ENCODE assay signal across 8 cellular contexts in genomic region chr6:33375143-33375649, GRCh38. TPM values are rescaled to one million over a fixed set of nuclear protein-coding genes. Genes with fewer than 3 reads are reported as not detected.
A peak's percentile ranks its signal among the peaks of the same experiment; 100 is the strongest.
DNase-seq lines count a peak whose midpoint lies in the region; ATAC-seq, FAIRE-seq and TF ChIP-seq lines count a peak whose summit lies in the region.

No MANE protein-coding gene starts in this region.

- H3K9me3 Mint-ChIP-seq in astrocyte (ENCODE audit: unreplicated experiment): no peaks in the 10 kb centered on the region

- H3K27me3 Mint-ChIP-seq in astrocyte (ENCODE audit: low read depth, unreplicated experiment): peaks cover 3% of the 10 kb centered on the region

- no peaks in the 10 kb centered on the region for H3K4me1 Mint-ChIP-seq in astrocyte (ENCODE audit: low read depth, unreplicated experiment)

- H2AFZ ChIP-seq in astrocyte (ENCODE audit: low read depth, low read length) (peak overlapping the region; percentile 31), keratinocyte (ENCODE audit: control insufficient read depth, low read length) (peak overlapping the region; percentile 38)

- H3K9me3 ChIP-seq in astrocyte (ENCODE audit: insufficient read depth, low read depth, low read length) (no peaks in the 10 kb centered on the region), keratinocyte (ENCODE audit: control insufficient read depth, low read depth, low read length) (no peaks in the 10 kb centered on the region), thoracic aorta (no peaks in the 10 kb centered on the region)

- H3K4me3 ChIP-seq in astrocyte (ENCODE audit: insufficient read depth, low read depth, low read length) (no peak overlapping the region), keratinocyte (ENCODE audit: control insufficient read depth in 2 of 3, extremely low read depth in 1 of 3, insufficient read depth in 2 of 3, low read depth in 1 of 3, low read length in 3 of 3) (no peak overlapping the region), thoracic aorta (peak overlapping the region; percentile 54)

- FAIRE-seq in astrocyte (lab: Jason Lieb, UNC) (no peak), keratinocyte (lab: Jason Lieb, UNC) (peak; percentile 84)

- H3K27ac Mint-ChIP-seq in astrocyte (ENCODE audit: unreplicated experiment): no peak overlapping the region

- H4K20me1 ChIP-seq in astrocyte (ENCODE audit: insufficient read depth, low read length): no peaks in the 10 kb centered on the region
- no peaks in the 10 kb centered on the region for H4K20me1 ChIP-seq in keratinocyte (ENCODE audit: control insufficient read depth, extremely low read depth, insufficient read depth, low read length)

- no peaks in the 10 kb centered on the region for H3K36me3 Mint-ChIP-seq in astrocyte (ENCODE audit: low read depth, unreplicated experiment)

- no peak for TF ChIP-seq CTCF in astrocyte (IDR thresholded peaks at IDR 0.05; ENCODE audit: insufficient read depth, low read depth, low read length)
- no peak for TF ChIP-seq CTCF in keratinocyte (optimal IDR thresholded peaks at IDR 0.05 in 1 of 3, IDR thresholded peaks at IDR 0.05 in 1 of 3, conservative IDR thresholded peaks at IDR 0.05 in 1 of 3; ENCODE audit: extremely low read depth in 1 of 3, insufficient read depth in 2 of 3, low read length in 3 of 3)
- no peak for TF ChIP-seq CTCF in thoracic aorta (IDR thresholded peaks at IDR 0.05)

- H3K4me1 ChIP-seq in astrocyte (ENCODE audit: insufficient read depth, low read length): peaks cover 5% of the 10 kb centered on the region
- peaks cover 26% of the 10 kb centered on the region for H3K4me1 ChIP-seq in keratinocyte (ENCODE audit: control insufficient read depth, extremely low read depth, insufficient read depth, low read length)
- H3K4me1 ChIP-seq in thoracic aorta (ENCODE audit: control insufficient read depth in 1 of 2, low read depth in 2 of 2): peaks cover 14 to 21% of the 10 kb centered on the region in 2 donors

- no peaks in the 10 kb centered on the region for H3K9me1 ChIP-seq in keratinocyte (ENCODE audit: control insufficient read depth, extremely low read depth, insufficient read depth, low read length)

- dilution Hi-C loops in keratinocyte (cut with MboI; ENCODE audit: extremely low pct_ligation_motif_present, low sequenced_read_pairs): no loop called here

- H3K27me3 ChIP-seq in astrocyte (ENCODE audit: insufficient read depth, low read length): no peaks in the 10 kb centered on the region
- no peaks in the 10 kb centered on the region for H3K27me3 ChIP-seq in keratinocyte (ENCODE audit: control insufficient read depth, extremely low read depth, insufficient read depth, low read length)
- no peaks in the 10 kb centered on the region for H3K27me3 ChIP-seq in thoracic aorta (replicated peaks; ENCODE audit: insufficient read depth)

- H3K4me3 Mint-ChIP-seq in astrocyte (ENCODE audit: unreplicated experiment): no peak overlapping the region

- no peak overlapping the region for H3K27ac ChIP-seq in astrocyte (ENCODE audit: low read depth, low read length)
- peak overlapping the region; percentile 68 for H3K27ac ChIP-seq in keratinocyte (ENCODE audit: control insufficient read depth, insufficient read depth, low read length)
- peak overlapping the region; percentile 57 to 63 for H3K27ac ChIP-seq in thoracic aorta

- H3K79me2 ChIP-seq in astrocyte (ENCODE audit: insufficient read depth, low read length) (no peaks in the 10 kb centered on the region), keratinocyte (ENCODE audit: control insufficient read depth, insufficient read depth, low read length) (no peaks in the 10 kb centered on the region)

- ATAC-seq in thoracic aorta (ENCODE audit: insufficient number of reproducible peaks, low FRiP score, low read depth): peak; percentile 96
- no peak for ATAC-seq in GM21447 (IDR thresholded peaks at IDR 0.05; ENCODE audit: unreplicated experiment)

- H3K4me2 ChIP-seq in astrocyte (ENCODE audit: low read length) (peak overlapping the region; percentile 58), keratinocyte (ENCODE audit: control insufficient read depth, extremely low read depth, insufficient read depth, low read depth, low read length) (peak overlapping the region; percentile 67)

- no peaks in the 10 kb centered on the region for H3K36me3 ChIP-seq in astrocyte (ENCODE audit: insufficient read depth, low read length)
- H3K36me3 ChIP-seq in keratinocyte (ENCODE audit: control insufficient read depth in 2 of 2, extremely low read depth in 1 of 2, insufficient read depth in 2 of 2, low read length in 2 of 2): no peaks in the 10 kb centered on the region
- H3K36me3 ChIP-seq in thoracic aorta: no peaks in the 10 kb centered on the region

- no peak overlapping the region for H3K9ac ChIP-seq in astrocyte (ENCODE audit: low read length)
- no peak overlapping the region for H3K9ac ChIP-seq in keratinocyte (ENCODE audit: control insufficient read depth, extremely low read depth, insufficient read depth, low read length)

- DNase-seq in Kasumi-1 (lab: John Stamatoyannopoulos, UW) (peak; percentile 38 to 60), astrocyte (ENCODE audit: low read depth) (peak; percentile 79), keratinocyte (ENCODE audit: low read depth, low spot score) (no peak), thoracic aorta (ENCODE audit: low spot score) (peak; percentile 56), NCI-H1417 treated with DMSO at 0.1 percent for 48 hours (lab: John Stamatoyannopoulos, UW) (no peak), NCI-H774 (lab: John Stamatoyannopoulos, UW) (no peak)
- no peak for DNase-seq in activated CD4-positive, CD25-positive, alpha-beta regulatory T cell (lab: John Stamatoyannopoulos, UW)

RNA-seq across cellular contexts. Expression of gene KIFC1, which starts 16.4 kb away (rescaled TPM):
- total RNA-seq in astrocyte: 2.9 and 4.2 TPM in 2 replicates
- polyA plus RNA-seq in keratinocyte: 5.7 to 20.0 TPM (median 17.3 TPM) in 3 replicates
- polyA plus RNA-seq in keratinocyte (2011; ENCODE audit: low read depth): 0.61 TPM
- polyA plus RNA-seq in keratinocyte (2011; cell fraction: cytosol; rRNA removed): 3.5 and 5.2 TPM in 2 replicates
- polyA plus RNA-seq in keratinocyte (2011; cell fraction: nucleus; rRNA removed): 6.6 and 7.9 TPM in 2 replicates
- polyA plus RNA-seq in keratinocyte (2012; ENCODE audit: low replicate concordance): 0.31 and 16.9 TPM in 2 replicates
- polyA minus RNA-seq in keratinocyte: 5.1 to 15.2 TPM (median 13.9 TPM) in 3 replicates
- polyA minus RNA-seq in keratinocyte (2011; cell fraction: cytosol; rRNA and poly(A)+ RNA removed): 5.8 TPM
- polyA minus RNA-seq in keratinocyte (2011; cell fraction: nucleus; rRNA and poly(A)+ RNA removed): 4.7 and 5.0 TPM in 2 replicates
- total RNA-seq in thoracic aorta: under 1 TPM; 0.81 to 0.85 TPM

RNA-seq across cellular contexts. Expression of gene PHF1, which starts 35.6 kb away (rescaled TPM):
- 29.7 and 34.3 TPM in 2 replicates for total RNA-seq in astrocyte
- polyA plus RNA-seq in keratinocyte: 15.2 to 17.1 TPM (median 15.8 TPM) in 3 replicates
- polyA plus RNA-seq in keratinocyte (2011; ENCODE audit: low read depth): 7.6 TPM
- 9.1 and 12.6 TPM in 2 replicates for polyA plus RNA-seq in keratinocyte (2011; cell fraction: cytosol; rRNA removed)
- 50.2 and 55.7 TPM in 2 replicates for polyA plus RNA-seq in keratinocyte (2011; cell fraction: nucleus; rRNA removed)
- polyA plus RNA-seq in keratinocyte (2012; ENCODE audit: low replicate concordance): 12.6 and 24.1 TPM in 2 replicates
- polyA minus RNA-seq in keratinocyte: 7.9 to 14.9 TPM (median 11.1 TPM) in 3 replicates
- 9.2 TPM for polyA minus RNA-seq in keratinocyte (2011; cell fraction: cytosol; rRNA and poly(A)+ RNA removed)
- 5.5 and 10.0 TPM in 2 replicates for polyA minus RNA-seq in keratinocyte (2011; cell fraction: nucleus; rRNA and poly(A)+ RNA removed)
- total RNA-seq in thoracic aorta: 100 to 1,000 TPM in 1 of 2 donors, 10 to 100 TPM in 1; 82.0 to 104 TPM

RNA-seq across cellular contexts. Expression of gene CUTA, which starts 42.7 kb away (rescaled TPM):
- total RNA-seq in astrocyte: 232 and 256 TPM in 2 replicates
- 119 to 246 TPM (median 178 TPM) in 3 replicates for polyA plus RNA-seq in keratinocyte
- polyA plus RNA-seq in keratinocyte (2011; ENCODE audit: low read depth): 13.0 TPM
- 222 and 276 TPM in 2 replicates for polyA plus RNA-seq in keratinocyte (2011; cell fraction: cytosol; rRNA removed)
- polyA plus RNA-seq in keratinocyte (2011; cell fraction: nucleus; rRNA removed): 188 and 225 TPM in 2 replicates
- polyA plus RNA-seq in keratinocyte (2012; ENCODE audit: low replicate concordance): 238 and 287 TPM in 2 replicates
- 116 to 126 TPM (median 120 TPM) in 3 replicates for polyA minus RNA-seq in keratinocyte
- 145 TPM for polyA minus RNA-seq in keratinocyte (2011; cell fraction: cytosol; rRNA and poly(A)+ RNA removed)
- polyA minus RNA-seq in keratinocyte (2011; cell fraction: nucleus; rRNA and poly(A)+ RNA removed): 53.3 and 55.0 TPM in 2 replicates
- total RNA-seq in thoracic aorta: 100 to 1,000 TPM in 1 of 2 donors, 10 to 100 TPM in 1; 60.3 to 207 TPM

RNA-seq across cellular contexts. Expression of gene SYNGAP1, which starts 44.7 kb away (rescaled TPM):
- 34.5 and 36.1 TPM in 2 replicates for total RNA-seq in astrocyte
- polyA plus RNA-seq in keratinocyte: 2.1 to 2.9 TPM (median 2.8 TPM) in 3 replicates
- 1.1 TPM for polyA plus RNA-seq in keratinocyte (2011; ENCODE audit: low read depth)
- 1.2 and 1.9 TPM in 2 replicates for polyA plus RNA-seq in keratinocyte (2011; cell fraction: cytosol; rRNA removed)
- 18.2 and 25.5 TPM in 2 replicates for polyA plus RNA-seq in keratinocyte (2011; cell fraction: nucleus; rRNA removed)
- polyA plus RNA-seq in keratinocyte (2012; ENCODE audit: low replicate concordance): 3.4 and 10.9 TPM in 2 replicates
- polyA minus RNA-seq in keratinocyte: 4.1 to 5.7 TPM (median 5.4 TPM) in 3 replicates
- polyA minus RNA-seq in keratinocyte (2011; cell fraction: cytosol; rRNA and poly(A)+ RNA removed): 0.96 TPM
- polyA minus RNA-seq in keratinocyte (2011; cell fraction: nucleus; rRNA and poly(A)+ RNA removed): 4.3 and 10.1 TPM in 2 replicates
- total RNA-seq in thoracic aorta: 10 to 100 TPM; 16.2 to 24.6 TPM

RNA-seq across cellular contexts. Expression of gene DAXX, which starts 52.4 kb away (rescaled TPM):
- 28.6 and 32.0 TPM in 2 replicates for total RNA-seq in astrocyte
- 16.3 to 42.8 TPM (median 23.1 TPM) in 3 replicates for polyA plus RNA-seq in keratinocyte
- 39.1 TPM for polyA plus RNA-seq in keratinocyte (2011; ENCODE audit: low read depth)
- polyA plus RNA-seq in keratinocyte (2011; cell fraction: cytosol; rRNA removed): 25.7 and 38.7 TPM in 2 replicates
- polyA plus RNA-seq in keratinocyte (2011; cell fraction: nucleus; rRNA removed): 32.3 and 34.2 TPM in 2 replicates
- 32.1 and 59.5 TPM in 2 replicates for polyA plus RNA-seq in keratinocyte (2012; ENCODE audit: low replicate concordance)
- polyA minus RNA-seq in keratinocyte: 9.1 to 55.7 TPM (median 17.5 TPM) in 3 replicates
- polyA minus RNA-seq in keratinocyte (2011; cell fraction: cytosol; rRNA and poly(A)+ RNA removed): 11.1 TPM
- polyA minus RNA-seq in keratinocyte (2011; cell fraction: nucleus; rRNA and poly(A)+ RNA removed): 14.0 and 24.6 TPM in 2 replicates
- total RNA-seq in thoracic aorta: 10 to 100 TPM; 32.4 to 78.5 TPM

Comparison
In these comparisons a context has a peak if more than half of its experiments do, and no peak if none do; other contexts are left out.
1. DNase-seq: peak in Kasumi-1 (2 of 2), astrocyte (single experiment) and thoracic aorta (single experiment); none in keratinocyte (single experiment), NCI-H1417 treated with DMSO at 0.1 percent for 48 hours (single experiment), NCI-H774 (single experiment) and activated CD4-positive, CD25-positive, alpha-beta regulatory T cell (0 of 4).